In the genomic region with DNA sequence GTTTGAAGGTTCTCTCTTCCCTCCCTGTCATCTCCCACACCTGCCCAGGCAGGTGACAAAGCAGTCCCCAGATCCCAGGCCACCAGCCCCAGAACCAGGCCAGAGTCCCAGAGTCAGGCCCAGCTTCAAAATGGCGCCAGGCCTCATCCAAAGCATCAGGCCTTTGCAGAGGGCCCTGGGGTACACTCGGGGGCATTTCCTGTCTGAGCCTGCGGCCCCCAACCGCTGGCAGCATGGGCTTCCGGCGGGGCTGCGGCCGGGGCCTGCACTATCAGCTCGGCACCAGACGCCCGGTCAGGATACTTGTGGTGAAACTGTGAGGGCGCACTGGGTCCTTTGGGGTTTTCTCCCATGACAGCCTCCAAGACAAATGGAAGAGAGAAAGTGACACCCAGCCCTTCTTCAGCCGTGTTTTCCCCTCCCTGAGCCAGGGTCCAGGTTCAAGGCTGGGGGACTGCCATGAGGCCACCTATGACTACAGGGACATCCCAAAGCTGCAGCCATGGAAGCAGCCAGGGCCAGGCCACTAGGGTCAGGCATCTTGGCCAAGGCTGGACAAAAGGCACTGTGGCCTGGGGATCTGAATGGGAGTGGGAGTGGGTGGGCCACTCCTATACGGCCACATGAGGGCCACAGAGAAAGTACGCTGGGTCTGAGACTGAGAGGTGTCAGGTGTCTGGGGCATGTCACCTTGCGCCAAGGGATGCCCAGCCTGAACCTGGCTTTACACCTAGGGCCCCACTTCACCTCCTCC, we compare ENCODE assay signal across 9 cellular contexts. TPM values are rescaled to one million over a fixed set of nuclear protein-coding genes. Genes with fewer than 3 reads are reported as not detected.
DNase-seq lines count a peak whose midpoint lies in the region; ATAC-seq and TF ChIP-seq lines count a peak whose summit lies in the region.
"Had no signal": no experiment of that assay in that cellular context is flagged by ENCODE, and none has a peak within 500 bp of the region (broad histone marks: within the 10 kb centered on the region; RNA-seq: fewer than 3 reads in every experiment).

No MANE protein-coding gene starts in this region.

- DNase-seq in T-helper 2 cell treated with Interferon-gamma antibody and Interleukin-4, amounts not matched to agents 5 μg/mL and 100 μg/mL, for 36 hours (ENCODE audit: low spot score): no peak
- DNase-seq in T-helper 2 cell (no peak), WERI-Rb-1 (no peak), hepatocyte (ENCODE audit: low spot score) (no peak), stomach (no peak), HCEC 1CT (no peak), NCI-H1436 treated with DMSO at 0.1 percent for 48 hours (lab: John Stamatoyannopoulos, UW) (no peak)

- peak overlapping the region; percentile 92 for H3K4me3 Mint-ChIP-seq in T-helper 2 cell treated with Interferon-gamma antibody and Interleukin-4, amounts not matched to agents 5 μg/mL and 100 μg/mL, for 36 hours

- peaks cover 30% of the 10 kb centered on the region for H3K4me1 Mint-ChIP-seq in T-helper 2 cell treated with Interferon-gamma antibody and Interleukin-4, amounts not matched to agents 5 μg/mL and 100 μg/mL, for 36 hours (ENCODE audit: low read depth)

- no peak for TF ChIP-seq CTCF in WERI-Rb-1 (IDR thresholded peaks at IDR 0.05; ENCODE audit: low read depth, low read length)
- no peak for TF ChIP-seq CTCF in hepatocyte (IDR thresholded peaks at IDR 0.05; ENCODE audit: poor library complexity)
- TF ChIP-seq CTCF in stomach (IDR thresholded peaks at IDR 0.05): no peak

- H3K9me3 ChIP-seq in WERI-Rb-1 (ENCODE audit: severe bottlenecking) (no peaks in the 10 kb centered on the region), hepatocyte (ENCODE audit: low read depth) (no peaks in the 10 kb centered on the region), stomach (no peaks in the 10 kb centered on the region)
- H3K9me3 ChIP-seq: mucosa of descending colon had no signal

- intact Hi-C loops in stomach (cut with DNase I; ENCODE audit: low total_unique reads): no loop called here

- H3K27ac ChIP-seq in WERI-Rb-1: peak overlapping the region; percentile 64
- H3K27ac ChIP-seq in hepatocyte: no peak overlapping the region
- peak overlapping the region in 4 of 5 donors; percentile 84 to 91 (median 86) for H3K27ac ChIP-seq in stomach

- H3K4me1 ChIP-seq in hepatocyte (ENCODE audit: insufficient read depth) (peaks cover 12% of the 10 kb centered on the region), stomach (peaks cover 17 to 35% (median 24%) of the 10 kb centered on the region in 4 donors)

- peaks cover 31% of the 10 kb centered on the region for H3K36me3 ChIP-seq in WERI-Rb-1
- H3K36me3 ChIP-seq in hepatocyte (replicated peaks; ENCODE audit: insufficient read depth, low read depth): no peaks in the 10 kb centered on the region
- H3K36me3 ChIP-seq in stomach: peaks cover 16 to 32% (median 30%) of the 10 kb centered on the region in 4 donors

- TF ChIP-seq POLR2A in stomach (IDR thresholded peaks at IDR 0.05): no peak

- peaks cover 35% of the 10 kb centered on the region for H3K36me3 Mint-ChIP-seq in T-helper 2 cell treated with Interferon-gamma antibody and Interleukin-4, amounts not matched to agents 5 μg/mL and 100 μg/mL, for 36 hours (ENCODE audit: low read depth)

- WGBS in hepatocyte (ENCODE audit: low lambda C conversion rate, missing lambda C conversion rate): 96% methylated on average over 15 of the region's 16 CpGs
- WGBS in stomach, 5 donors: 82 to 95% (median 86%) methylated on average over 2 to 16 of the region's 16 CpGs

- no peaks in the 10 kb centered on the region for H3K27me3 Mint-ChIP-seq in T-helper 2 cell treated with Interferon-gamma antibody and Interleukin-4, amounts not matched to agents 5 μg/mL and 100 μg/mL, for 36 hours (ENCODE audit: low read depth)

- H3K27me3 ChIP-seq in WERI-Rb-1 (ENCODE audit: insufficient read depth, low read depth, severe bottlenecking) (no peaks in the 10 kb centered on the region), hepatocyte (no peaks in the 10 kb centered on the region), stomach (no peaks in the 10 kb centered on the region)

- H4K20me1 ChIP-seq in hepatocyte (ENCODE audit: insufficient read depth, poor library complexity, severe bottlenecking): no peaks in the 10 kb centered on the region

- peaks cover 22% of the 10 kb centered on the region for H3K79me2 ChIP-seq in hepatocyte

- no peak for ATAC-seq in GM19351 (IDR thresholded peaks at IDR 0.05; ENCODE audit: unreplicated experiment)

- H3K4me3 ChIP-seq in WERI-Rb-1 (ENCODE audit: low read depth, low read length) (no peak overlapping the region), hepatocyte (no peak overlapping the region), stomach (peak overlapping the region; percentile 60 to 91 (median 78))

- H3K9me2 ChIP-seq in hepatocyte (replicated peaks; ENCODE audit: insufficient read depth): no peaks in the 10 kb centered on the region

- TF ChIP-seq EP300 in stomach (IDR thresholded peaks at IDR 0.05): no peak

- H2AFZ ChIP-seq in hepatocyte: no peak overlapping the region

- H3K9me3 Mint-ChIP-seq in T-helper 2 cell treated with Interferon-gamma antibody and Interleukin-4, amounts not matched to agents 5 μg/mL and 100 μg/mL, for 36 hours: no peaks in the 10 kb centered on the region

- H3K27ac Mint-ChIP-seq in T-helper 2 cell treated with Interferon-gamma antibody and Interleukin-4, amounts not matched to agents 5 μg/mL and 100 μg/mL, for 36 hours: peak overlapping the region; percentile 94

- peak overlapping the region; percentile 83 for H3K4me2 ChIP-seq in hepatocyte

RNA-seq across cellular contexts. Expression of a gene that starts 33.9 kb away (rescaled TPM):
- 415 and 419 TPM in 2 replicates for total RNA-seq in hepatocyte
- 386 and 422 TPM in 2 replicates for polyA plus RNA-seq in hepatocyte
- total RNA-seq in stomach: 100 to 1,000 TPM in 4 of 5 donors, 10 to 100 TPM in 1; 80.5 to 328 (median 131) TPM
- 10 to 100 TPM; 39.9 to 87.1 (median 83.0) TPM for polyA plus RNA-seq in stomach

Comparison
In these comparisons a context has a peak if more than half of its experiments do, and no peak if none do; other contexts are left out.
1. H3K4me3 ChIP-seq: peak in stomach (4 of 4); none in WERI-Rb-1 (single experiment) and hepatocyte (single experiment).